In the genomic region with DNA sequence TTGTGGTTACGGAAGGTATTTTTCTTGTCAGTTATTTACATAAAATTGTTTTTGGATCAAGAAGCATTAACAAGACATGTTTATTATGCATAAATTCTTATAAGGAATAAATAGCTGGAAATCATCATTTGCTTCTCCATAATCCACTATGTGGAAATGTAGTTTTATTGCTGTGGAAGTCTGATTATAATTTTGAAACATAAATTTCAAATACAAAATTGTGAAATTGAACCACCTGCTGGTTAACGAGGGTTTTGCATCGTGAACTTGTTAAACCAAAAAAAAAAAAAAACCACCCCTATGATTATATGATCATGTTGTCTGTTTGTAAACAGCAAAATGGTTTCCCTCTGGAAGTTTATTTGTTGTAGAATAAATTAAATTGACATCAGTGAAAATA, we compare ENCODE assay signal across 8 cellular contexts. TPM values are rescaled to one million over a fixed set of nuclear protein-coding genes. Genes with fewer than 3 reads are reported as not detected.
A peak's percentile ranks its signal among the peaks of the same experiment; 100 is the strongest.
DNase-seq lines count a peak whose midpoint lies in the region; ATAC-seq and TF ChIP-seq lines count a peak whose summit lies in the region.

No MANE protein-coding gene starts in this region.

- DNase-seq in right atrium auricular region (ENCODE audit: low spot score) (no peak), Right ventricle myocardium superior (no peak), RWPE2 (ENCODE audit: low spot score) (no peak), germinal center (ENCODE audit: low spot score) (peak; percentile 44), upper lobe of left lung (no peak), H4 (ENCODE audit: low spot score) (no peak), NCI-H1105 (lab: John Stamatoyannopoulos, UW) (no peak)

- TF ChIP-seq POLR2A in upper lobe of left lung (IDR thresholded peaks at IDR 0.05), result no peak

- no peak for TF ChIP-seq EP300 in upper lobe of left lung (IDR thresholded peaks at IDR 0.05)

- ATAC-seq in Right ventricle myocardium superior (ENCODE audit: poor library complexity), result no peak
- ATAC-seq in RWPE2 (ENCODE audit: low read depth), result no peak
- ATAC-seq in upper lobe of left lung (ENCODE audit: low FRiP score in 2 of 2), result no peak
- ATAC-seq in HG02610 (IDR thresholded peaks at IDR 0.05; ENCODE audit: unreplicated experiment), result no peak

- H3K9me3 ChIP-seq in right atrium auricular region (no peaks in the 10 kb centered on the region), RWPE2 (ENCODE audit: severe bottlenecking) (no peaks in the 10 kb centered on the region), upper lobe of left lung (no peaks in the 10 kb centered on the region)

- no peaks in the 10 kb centered on the region for H3K27me3 ChIP-seq in right atrium auricular region
- no peaks in the 10 kb centered on the region for H3K27me3 ChIP-seq in RWPE2 (ENCODE audit: insufficient read depth, poor library complexity, severe bottlenecking)
- no peaks in the 10 kb centered on the region for H3K27me3 ChIP-seq in upper lobe of left lung

- H3K4me3 ChIP-seq in right atrium auricular region (no peak overlapping the region), RWPE2 (ENCODE audit: severe bottlenecking) (no peak overlapping the region), upper lobe of left lung (no peak overlapping the region)

- H3K4me1 ChIP-seq in right atrium auricular region (no peaks in the 10 kb centered on the region), RWPE2 (ENCODE audit: insufficient read depth, poor library complexity, severe bottlenecking) (no peaks in the 10 kb centered on the region), upper lobe of left lung (no peaks in the 10 kb centered on the region)

- intact Hi-C loops in Right ventricle myocardium superior (cut with DNase I), result no loop called here

- H3K27ac ChIP-seq in right atrium auricular region (no peak overlapping the region), RWPE2 (ENCODE audit: poor library complexity, severe bottlenecking) (no peak overlapping the region), upper lobe of left lung (no peak overlapping the region)

- TF ChIP-seq CTCF in right atrium auricular region (IDR thresholded peaks at IDR 0.05) (peak; percentile 43 to 65), RWPE2 (IDR thresholded peaks at IDR 0.05; ENCODE audit: poor library complexity, severe bottlenecking) (peak; percentile 69), upper lobe of left lung (IDR thresholded peaks at IDR 0.05) (peak in 4 of 6 experiments; percentile 11 to 42 (median 36))

- peaks cover 61% of the 10 kb centered on the region for H3K36me3 ChIP-seq in right atrium auricular region
- H3K36me3 ChIP-seq in RWPE2 (ENCODE audit: low read depth), result peaks cover 71% of the 10 kb centered on the region
- peaks cover 15 to 65% (median 44%) of the 10 kb centered on the region in 4 donors for H3K36me3 ChIP-seq in upper lobe of left lung

- 45 to 53% methylated on average over 3 of the region's 3 CpGs for WGBS in upper lobe of left lung, 2 donors

RNA-seq across cellular contexts. Expression of a gene that starts 25.9 kb away (rescaled TPM):
- total RNA-seq in right atrium auricular region, result 1 to 10 TPM; 9.9 to 10.0 TPM
- 12.1 TPM for total RNA-seq in Right ventricle myocardium superior
- total RNA-seq in upper lobe of left lung, result 10 to 100 TPM in 4 of 6 donors, 1 to 10 TPM in 2; 7.3 to 18.7 (median 12.6) TPM
- total RNA-seq in H4 (2014; rRNA removed; shearing (Covaris generic)), result 10.9 and 16.6 TPM in 2 replicates

RNA-seq across cellular contexts. Expression of a gene that starts 35.8 kb away (rescaled TPM):
- total RNA-seq in right atrium auricular region (10 to 100 TPM in 1 of 2 donors, 1 to 10 TPM in 1; 9.6 to 10.2 TPM), Right ventricle myocardium superior (11.9 TPM), upper lobe of left lung (10 to 100 TPM in 4 of 6 donors, 1 to 10 TPM in 2; 3.6 to 17.3 (median 11.4) TPM)
- 22.8 and 32.3 TPM in 2 replicates for total RNA-seq in H4 (2014; rRNA removed; shearing (Covaris generic))
